Comparison of ENCODE assay signal across 18 cellular contexts in the genomic region with DNA sequence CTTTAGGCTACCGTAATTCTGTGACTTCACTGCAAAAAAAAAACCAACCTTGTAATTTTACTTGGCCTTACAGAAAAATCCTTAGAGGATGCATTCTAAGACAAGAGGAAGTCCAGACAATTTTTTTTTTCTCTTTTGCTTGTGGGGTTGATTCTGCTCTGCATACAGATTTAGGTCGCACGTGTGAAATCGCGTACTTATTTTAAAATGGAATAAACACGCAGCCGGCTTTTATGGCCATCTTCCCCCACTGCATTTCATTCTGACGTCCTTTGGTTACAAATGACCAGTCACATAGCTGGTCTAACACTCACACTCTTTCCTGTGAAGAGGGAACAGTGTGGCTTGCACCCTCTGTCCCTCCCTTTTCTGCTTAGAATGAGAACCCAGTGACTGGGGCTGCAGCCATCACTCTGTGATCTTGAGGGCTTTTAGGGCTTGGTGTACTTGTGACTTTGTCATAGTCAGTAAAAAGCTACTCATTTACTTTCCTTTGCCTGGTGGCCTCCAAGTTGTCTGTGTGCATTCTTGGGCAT.
DNase-seq lines count a peak whose midpoint lies in the region; ATAC-seq, FAIRE-seq and TF ChIP-seq lines count a peak whose summit lies in the region.
"Had no signal": no experiment of that assay in that cellular context is flagged by ENCODE, and none has a peak within 500 bp of the region (broad histone marks: within the 10 kb centered on the region; RNA-seq: fewer than 3 reads in every experiment).

No MANE protein-coding gene starts in this region.

- no peak for ATAC-seq in RWPE2 (ENCODE audit: low read depth)
- peak; percentile 17 for ATAC-seq in upper lobe of right lung

- H3K27ac ChIP-seq in left ventricle myocardium inferior (replicated peaks) (no peak overlapping the region), RWPE2 (ENCODE audit: poor library complexity, severe bottlenecking) (peak overlapping the region; percentile 36), upper lobe of right lung (no peak overlapping the region), sigmoid colon (no peak overlapping the region)
- H3K27ac ChIP-seq: esophagus squamous epithelium, upper lobe of left lung had no signal

- TF ChIP-seq EP300 in sigmoid colon (IDR thresholded peaks at IDR 0.05) = no peak

- peaks cover 0 to 16% (median 0%) of the 10 kb centered on the region in 3 donors for H3K36me3 Mint-ChIP-seq in immature natural killer cell

- H3K9me3 Mint-ChIP-seq in immature natural killer cell = no peaks in the 10 kb centered on the region

- 64 to 78% methylated on average over 8 of the region's 8 CpGs for WGBS in sigmoid colon, 2 donors

- peak overlapping the region; percentile 75 to 86 (median 79) for H3K4me3 Mint-ChIP-seq in immature natural killer cell
- H3K4me3 Mint-ChIP-seq: nephron had no signal

- peaks cover 18 to 48% (median 47%) of the 10 kb centered on the region in 3 donors for H3K27me3 Mint-ChIP-seq in immature natural killer cell (ENCODE audit: low read depth in 3 of 3)

- peaks cover 94 to 96% of the 10 kb centered on the region in 2 donors for H3K4me1 Mint-ChIP-seq in immature natural killer cell
- H3K4me1 Mint-ChIP-seq: nephron had no signal

- TF ChIP-seq CTCF in left ventricle myocardium inferior (IDR thresholded peaks at IDR 0.05; ENCODE audit: borderline replicate concordance) = no peak
- no peak for TF ChIP-seq CTCF in RWPE2 (IDR thresholded peaks at IDR 0.05; ENCODE audit: poor library complexity, severe bottlenecking)
- no peak for TF ChIP-seq CTCF in upper lobe of right lung (IDR thresholded peaks at IDR 0.05)
- no peak for TF ChIP-seq CTCF in sigmoid colon (IDR thresholded peaks at IDR 0.05)

- H3K27me3 ChIP-seq in left ventricle myocardium inferior (ENCODE audit: low read depth) (peaks cover 61% of the 10 kb centered on the region), RWPE2 (ENCODE audit: insufficient read depth, poor library complexity, severe bottlenecking) (no peaks in the 10 kb centered on the region), upper lobe of right lung (no peaks in the 10 kb centered on the region), sigmoid colon (peaks cover 0 to 4% (median 0%) of the 10 kb centered on the region in 3 donors)
- H3K27me3 ChIP-seq: upper lobe of left lung had no signal

- DNase-seq in cardiac septum (ENCODE audit: low spot score) (peak; percentile 17), left ventricle myocardium inferior (no peak), RWPE2 (ENCODE audit: low spot score) (no peak), immature natural killer cell (peak; percentile 88 to 91 (median 88)), upper lobe of right lung (no peak), amygdala (lab: John Stamatoyannopoulos, UW) (no peak), sigmoid colon (no peak), HTR-8/SVneo (ENCODE audit: insufficient read length, low spot score) (no peak)
- DNase-seq: activated naive CD4-positive, alpha-beta T cell treated with anti-CD3 and anti-CD28 coated beads, Interleukin-2, amount 50 U/mL, for 16 hours; esophagus squamous epithelium; H7; KG1; kidney glomerular epithelial cell; NCI-H187 treated with DMSO at 0.1 percent for 48 hours; NCI-H345; stimulated activated CD4-positive, alpha-beta T cell treated with anti-CD3 and anti-CD28 coated beads, Interleukin-1b, Interleukin-23, amount 100 ng/mL, for 48 hours; upper lobe of left lung had no signal

- TF ChIP-seq POLR2A in sigmoid colon (IDR thresholded peaks at IDR 0.05) = no peak

- H3K4me3 ChIP-seq in left ventricle myocardium inferior (no peak overlapping the region), RWPE2 (ENCODE audit: severe bottlenecking) (no peak overlapping the region), upper lobe of right lung (no peak overlapping the region), sigmoid colon (no peak overlapping the region)
- H3K4me3 ChIP-seq: esophagus squamous epithelium, upper lobe of left lung had no signal

- intact Hi-C loops in cardiac septum (cut with DNase I) = no loop called here
- intact Hi-C loops in left ventricle myocardium inferior (cut with micrococcal nuclease) = no loop called here
- intact Hi-C loops in upper lobe of right lung (cut with DNase I) = no loop called here
- intact Hi-C loops in sigmoid colon (cut with DNase I) = no loop called here

- H3K9me3 ChIP-seq in left ventricle myocardium inferior (replicated peaks) (peaks cover 13% of the 10 kb centered on the region), RWPE2 (ENCODE audit: severe bottlenecking) (no peaks in the 10 kb centered on the region), upper lobe of right lung (no peaks in the 10 kb centered on the region), sigmoid colon (peaks cover 0 to 3% (median 0%) of the 10 kb centered on the region in 4 donors)

- peak overlapping the region; percentile 96 to 100 (median 99) for H3K27ac Mint-ChIP-seq in immature natural killer cell
- H3K27ac Mint-ChIP-seq: nephron had no signal

- H3K36me3 ChIP-seq in left ventricle myocardium inferior = no peaks in the 10 kb centered on the region
- H3K36me3 ChIP-seq in RWPE2 (ENCODE audit: low read depth) = no peaks in the 10 kb centered on the region
- H3K36me3 ChIP-seq in upper lobe of right lung = no peaks in the 10 kb centered on the region
- no peaks in the 10 kb centered on the region for H3K36me3 ChIP-seq in sigmoid colon
- H3K36me3 ChIP-seq: esophagus squamous epithelium, upper lobe of left lung had no signal

- no peak for FAIRE-seq in HTR-8/SVneo (lab: Jason Lieb, UNC)

- no peaks in the 10 kb centered on the region for H3K4me1 ChIP-seq in left ventricle myocardium inferior
- peaks cover 4% of the 10 kb centered on the region for H3K4me1 ChIP-seq in RWPE2 (ENCODE audit: insufficient read depth, poor library complexity, severe bottlenecking)
- H3K4me1 ChIP-seq in upper lobe of right lung = no peaks in the 10 kb centered on the region
- H3K4me1 ChIP-seq in sigmoid colon = no peaks in the 10 kb centered on the region
- H3K4me1 ChIP-seq: esophagus squamous epithelium had no signal

Comparison
In these comparisons a context has a peak if more than half of its experiments do, and no peak if none do; other contexts are left out.
1. DNase-seq: peak in cardiac septum (single experiment) and immature natural killer cell (3 of 3); none in left ventricle myocardium inferior (single experiment), RWPE2 (single experiment), upper lobe of right lung (single experiment), amygdala (0 of 56), sigmoid colon (single experiment) and HTR-8/SVneo (single experiment).